23 cellular contexts compared by ENCODE assay signal in genomic region chr11:272931-273198, GRCh38. TPM values are rescaled to one million over a fixed set of nuclear protein-coding genes. Genes with fewer than 3 reads are reported as not detected.
A peak's percentile ranks its signal among the peaks of the same experiment; 100 is the strongest.
DNase-seq lines count a peak whose midpoint lies in the region; ATAC-seq and TF ChIP-seq lines count a peak whose summit lies in the region.
"Had no signal": no experiment of that assay in that cellular context is flagged by ENCODE, and none has a peak within 500 bp of the region (broad histone marks: within the 10 kb centered on the region; RNA-seq: fewer than 3 reads in every experiment).

No MANE protein-coding gene starts in this region.

- H3K4me1 ChIP-seq in testis: no peaks in the 10 kb centered on the region

- H3K27ac Mint-ChIP-seq in activated naive CD8-positive, alpha-beta T cell: peak overlapping the region; percentile 46
- H3K27ac Mint-ChIP-seq in activated naive CD8-positive, alpha-beta T cell treated with anti-CD3 and anti-CD28 coated beads, Interleukin-2, amount 50 U/mL, for 24 hours: no peak overlapping the region
- H3K27ac Mint-ChIP-seq in progenitor cell of endocrine pancreas: peak overlapping the region; percentile 88

- peaks cover 9% of the 10 kb centered on the region for H3K9me3 Mint-ChIP-seq in activated naive CD8-positive, alpha-beta T cell (ENCODE audit: low read depth)
- peaks cover 12% of the 10 kb centered on the region for H3K9me3 Mint-ChIP-seq in activated naive CD8-positive, alpha-beta T cell treated with anti-CD3 and anti-CD28 coated beads, Interleukin-2, amount 50 U/mL, for 24 hours
- H3K9me3 Mint-ChIP-seq in progenitor cell of endocrine pancreas (ENCODE audit: low read depth): peaks cover 8% of the 10 kb centered on the region

- no peaks in the 10 kb centered on the region for H3K27me3 ChIP-seq in testis

- no peak overlapping the region for H3K4me3 Mint-ChIP-seq in activated naive CD8-positive, alpha-beta T cell
- H3K4me3 Mint-ChIP-seq in activated naive CD8-positive, alpha-beta T cell treated with anti-CD3 and anti-CD28 coated beads, Interleukin-2, amount 50 U/mL, for 24 hours: no peak overlapping the region
- no peak overlapping the region for H3K4me3 Mint-ChIP-seq in progenitor cell of endocrine pancreas (ENCODE audit: low read depth)

- H3K36me3 Mint-ChIP-seq in activated naive CD8-positive, alpha-beta T cell: peaks cover 12% of the 10 kb centered on the region
- peaks cover 7% of the 10 kb centered on the region for H3K36me3 Mint-ChIP-seq in activated naive CD8-positive, alpha-beta T cell treated with anti-CD3 and anti-CD28 coated beads, Interleukin-2, amount 50 U/mL, for 24 hours (ENCODE audit: low read depth)
- no peaks in the 10 kb centered on the region for H3K36me3 Mint-ChIP-seq in progenitor cell of endocrine pancreas (ENCODE audit: insufficient read depth)

- no peaks in the 10 kb centered on the region for H3K36me3 ChIP-seq in testis (ENCODE audit: low read depth, missing control alignments)
- H3K36me3 ChIP-seq: HAP-1, SJSA1 had no signal

- no peak overlapping the region for H3K4me3 ChIP-seq in testis
- H3K4me3 ChIP-seq: GM23248, HAP-1, SJSA1 had no signal

- no peaks in the 10 kb centered on the region for H3K9me3 ChIP-seq in testis
- H3K9me3 ChIP-seq: SJSA1 had no signal

- WGBS in testis, 2 donors: 86 to 91% methylated on average over 6 of the region's 6 CpGs

- H3K27ac ChIP-seq in testis: no peak overlapping the region
- H3K27ac ChIP-seq: GM23248, SJSA1 had no signal

- H3K27me3 Mint-ChIP-seq in activated naive CD8-positive, alpha-beta T cell: no peaks in the 10 kb centered on the region
- peaks cover 4% of the 10 kb centered on the region for H3K27me3 Mint-ChIP-seq in activated naive CD8-positive, alpha-beta T cell treated with anti-CD3 and anti-CD28 coated beads, Interleukin-2, amount 50 U/mL, for 24 hours
- peaks cover 25% of the 10 kb centered on the region for H3K27me3 Mint-ChIP-seq in progenitor cell of endocrine pancreas

- no peak for ATAC-seq in activated naive CD8-positive, alpha-beta T cell treated with anti-CD3 and anti-CD28 coated beads, Interleukin-2, amount 50 U/mL, for 24 hours
- no peak for ATAC-seq in left lobe of liver
- ATAC-seq: Panc1 had no signal

- TF ChIP-seq CTCF in progenitor cell of endocrine pancreas (IDR thresholded peaks at IDR 0.05; ENCODE audit: unreplicated experiment) (no peak), testis (IDR thresholded peaks at IDR 0.05) (no peak)

- no peak for TF ChIP-seq POLR2A in testis (IDR thresholded peaks at IDR 0.05)

- intact Hi-C loops in testis (cut with DNase I; ENCODE audit: low total_unique reads): no loop called here

- DNase-seq in activated naive CD8-positive, alpha-beta T cell treated with anti-CD3 and anti-CD28 coated beads, Interleukin-2, amount 50 U/mL, for 24 hours: no peak
- peak; percentile 42 for DNase-seq in left lobe of liver (ENCODE audit: low spot score)
- no peak for DNase-seq in progenitor cell of endocrine pancreas (ENCODE audit: low spot score, unreplicated experiment)
- DNase-seq in NCI-H1694 (lab: John Stamatoyannopoulos, UW): no peak
- DNase-seq in NCI-H2107 treated with DMSO at 0.1 percent for 48 hours (lab: John Stamatoyannopoulos, UW; ENCODE audit: unreplicated experiment): no peak
- no peak for DNase-seq in testis
- DNase-seq: 8988T; C1 segment of cervical spinal cord; GM23248; KG1; NCI-H1092 treated with DMSO at 0.1 percent for 48 hours; NCI-H1436 treated with DMSO at 0.1 percent for 48 hours; NCI-H2029; NCI-H2171; NCI-H345; NCI-H524; NCI-H774; NK-92 treated with Interleukin-12 subunit alpha and Interleukin-12 subunit beta, amount 100 ng/mL, for 24 hours had no signal

- H3K4me1 Mint-ChIP-seq in activated naive CD8-positive, alpha-beta T cell (ENCODE audit: low read depth): peaks cover 44% of the 10 kb centered on the region
- peaks cover 32% of the 10 kb centered on the region for H3K4me1 Mint-ChIP-seq in activated naive CD8-positive, alpha-beta T cell treated with anti-CD3 and anti-CD28 coated beads, Interleukin-2, amount 50 U/mL, for 24 hours
- H3K4me1 Mint-ChIP-seq in progenitor cell of endocrine pancreas (ENCODE audit: low read depth): peaks cover 7% of the 10 kb centered on the region

RNA-seq across cellular contexts. Expression of gene NLRP6, which starts 5.3 kb away (rescaled TPM):
- total RNA-seq in left lobe of liver: 1.9 TPM
- not detected in 2 replicates for total RNA-seq in progenitor cell of endocrine pancreas
- 1 to 10 TPM in 1 of 2 donors, under 1 TPM in 1; 0.31 to 2.4 TPM for total RNA-seq in testis
- polyA plus RNA-seq in testis (ENCODE audit: insufficient read depth, low read depth, low replicate concordance): 0.26 TPM
- total RNA-seq: Daoy, GM23248, SJSA1 had no signal
- polyA plus RNA-seq: GM23248 had no signal

RNA-seq across cellular contexts. Expression of gene PGGHG, which starts 16.1 kb away (rescaled TPM):
- total RNA-seq in left lobe of liver (37.0 TPM), progenitor cell of endocrine pancreas (67.0 and 74.7 TPM in 2 replicates), testis (10 to 100 TPM; 26.5 to 32.5 TPM)
- polyA plus RNA-seq in testis (ENCODE audit: insufficient read depth, low read depth, low replicate concordance): 8.2 TPM

RNA-seq across cellular contexts. Expression of gene IFITM5, which starts 26.5 kb away (rescaled TPM):
- total RNA-seq in left lobe of liver (not detected), progenitor cell of endocrine pancreas (not detected in 2 replicates), testis (not detected)
- not detected for polyA plus RNA-seq in testis (ENCODE audit: insufficient read depth, low read depth, low replicate concordance)
- total RNA-seq: Daoy, GM23248, SJSA1 had no signal
- polyA plus RNA-seq: GM23248 had no signal

RNA-seq across cellular contexts. Expression of gene IFITM2, which starts 34.8 kb away (rescaled TPM):
- total RNA-seq in left lobe of liver: 354 TPM
- total RNA-seq in progenitor cell of endocrine pancreas: 33.2 and 33.5 TPM in 2 replicates
- total RNA-seq in testis: 100 to 1,000 TPM; 119 to 169 TPM
- polyA plus RNA-seq in testis (ENCODE audit: insufficient read depth, low read depth, low replicate concordance): 283 TPM

RNA-seq across cellular contexts. Expression of gene PSMD13, which starts 36.1 kb away (rescaled TPM):
- total RNA-seq in left lobe of liver: 49.5 TPM
- total RNA-seq in progenitor cell of endocrine pancreas: 100 and 103 TPM in 2 replicates
- total RNA-seq in testis: 100 to 1,000 TPM; 128 to 180 TPM
- 133 TPM for polyA plus RNA-seq in testis (ENCODE audit: insufficient read depth, low read depth, low replicate concordance)
